In the genomic region with DNA sequence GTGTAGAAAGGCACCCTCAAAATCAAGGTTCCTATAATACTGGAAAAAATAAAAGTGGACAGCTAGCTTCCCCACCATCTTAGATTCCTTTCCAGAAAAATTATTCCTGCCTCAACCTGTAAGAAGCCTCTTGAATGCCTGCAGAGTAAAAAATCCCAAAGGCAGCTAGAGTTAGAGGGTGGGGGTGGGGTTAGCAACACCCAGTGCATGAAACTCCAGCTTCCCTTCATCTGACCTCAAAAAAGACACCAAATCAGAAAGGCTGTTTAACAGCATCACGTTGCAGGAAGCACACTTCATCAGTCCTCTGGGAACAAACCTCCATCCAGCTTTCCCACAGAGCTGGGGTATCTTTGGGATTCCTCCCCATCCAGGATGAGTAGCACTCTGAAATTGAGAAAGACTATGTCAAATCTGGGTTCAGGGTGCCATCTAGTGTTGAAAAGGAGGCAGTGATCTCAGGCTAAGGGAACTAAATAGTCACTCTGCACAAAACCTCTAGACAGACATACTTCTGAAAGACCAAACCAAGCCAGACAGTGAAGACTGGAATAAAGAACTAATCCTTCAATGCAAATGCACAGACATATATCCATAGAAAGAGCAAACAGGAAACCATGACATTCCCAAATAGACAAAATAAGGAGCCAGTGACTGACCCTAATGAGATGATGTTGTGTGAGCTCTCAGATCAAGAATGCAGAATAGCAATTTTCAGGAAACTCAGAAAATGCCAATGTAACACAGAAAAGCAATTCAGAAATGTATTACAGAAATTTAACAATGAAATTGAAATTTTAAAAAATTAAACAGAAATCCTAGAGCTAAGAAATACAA, we compare ENCODE assay signal across 8 cellular contexts.
A peak's percentile ranks its signal among the peaks of the same experiment; 100 is the strongest.
DNase-seq lines count a peak whose midpoint lies in the region; ATAC-seq and FAIRE-seq lines count a peak whose summit lies in the region.

No MANE protein-coding gene starts in this region.

- no peaks in the 10 kb centered on the region for H3K79me1 ChIP-seq in mesendoderm (ENCODE audit: low read length)

- peaks cover 0 to 5% (median 2%) of the 10 kb centered on the region in 4 donors for H3K4me1 Mint-ChIP-seq in CD4-positive, alpha-beta memory T cell

- H3K27me3 Mint-ChIP-seq in CD4-positive, alpha-beta memory T cell = no peaks in the 10 kb centered on the region

- no peak overlapping the region for H3K18ac ChIP-seq in mesendoderm (ENCODE audit: low read length)

- peak; percentile 26 for FAIRE-seq in RCC 7860 (lab: Jason Lieb, UNC)

- intact Hi-C loops in CD4-positive, alpha-beta memory T cell (cut with micrococcal nuclease) = no loop called here

- H3K9ac ChIP-seq in mesendoderm (ENCODE audit: low read length) = no peak overlapping the region

- H2AK5ac ChIP-seq in mesendoderm (ENCODE audit: low read length) = no peak overlapping the region

- peak in 4 of 5 donors; percentile 14 to 37 (median 26) for DNase-seq in CD4-positive, alpha-beta memory T cell
- peak; percentile 21 for DNase-seq in RCC 7860 (ENCODE audit: low spot score)
- DNase-seq in dedifferentiated amniotic fluid mesenchymal stem cell (ENCODE audit: extremely low spot score) = peak; percentile 51
- peak; percentile 66 for DNase-seq in mesendoderm
- no peak for DNase-seq in occipital lobe (lab: John Stamatoyannopoulos, UW)
- no peak for DNase-seq in NCI-H187 treated with DMSO at 0.1 percent for 48 hours (lab: John Stamatoyannopoulos, UW)

- no peak overlapping the region for H3K4me2 ChIP-seq in mesendoderm (ENCODE audit: low read length)

- no peak overlapping the region for H3K27ac ChIP-seq in CD4-positive, alpha-beta memory T cell (ENCODE audit: low read depth, low read length)
- no peak overlapping the region for H3K27ac ChIP-seq in mesendoderm (ENCODE audit: low read depth, low read length)

- no peak overlapping the region for H3K23ac ChIP-seq in mesendoderm (ENCODE audit: low read length)

- no peak overlapping the region for H4K8ac ChIP-seq in mesendoderm (ENCODE audit: low read depth, low read length)

- CTCF ChIA-PET in CD4-positive, alpha-beta memory T cell (lab: Charles Lee; ENCODE audit: partially characterized antibody) = interaction anchor here (1.2 to 1.9 kb wide), 2 partner anchors 10 to 437 kb away, joined by 4 to 11 read pairs; no protein-coding TSS in a partner anchor

- no peak overlapping the region for H2BK120ac ChIP-seq in mesendoderm (ENCODE audit: low read depth, low read length)

- H2BK15ac ChIP-seq in mesendoderm (replicated peaks; ENCODE audit: low read depth) = no peak overlapping the region

- no peaks in the 10 kb centered on the region for H3K79me2 ChIP-seq in mesendoderm (ENCODE audit: control insufficient read depth, insufficient read depth, low read length)

- H3K9me3 Mint-ChIP-seq in CD4-positive, alpha-beta memory T cell = peaks cover 0 to 9% (median 4%) of the 10 kb centered on the region in 8 donors

- ATAC-seq in GM18511 (IDR thresholded peaks at IDR 0.05; ENCODE audit: unreplicated experiment) (peak; percentile 84), HG03354 (IDR thresholded peaks at IDR 0.05; ENCODE audit: poor library complexity, severe bottlenecking, unreplicated experiment) (peak; percentile 88)

- WGBS in mesendoderm (ENCODE audit: extremely low coverage, insufficient coverage, low lambda C conversion rate) = no CpG with 5 or more reads among the region's 1 CpG

- POLR2A ChIA-PET in CD4-positive, alpha-beta memory T cell (lab: Charles Lee; ENCODE audit: partially characterized antibody) = no interaction called here

- H2BK5ac ChIP-seq in mesendoderm (ENCODE audit: low read length) = no peak overlapping the region

- no peak overlapping the region for H3K4me3 ChIP-seq in CD4-positive, alpha-beta memory T cell (ENCODE audit: low read length in 2 of 2)
- H3K4me3 ChIP-seq in mesendoderm (ENCODE audit: low read length) = no peak overlapping the region

- no peaks in the 10 kb centered on the region for H3K4me1 ChIP-seq in CD4-positive, alpha-beta memory T cell (ENCODE audit: insufficient read depth, low read length)
- H3K4me1 ChIP-seq in mesendoderm (ENCODE audit: control insufficient read depth, low read depth, low read length) = no peaks in the 10 kb centered on the region

- no peaks in the 10 kb centered on the region for H3K9me3 ChIP-seq in CD4-positive, alpha-beta memory T cell (ENCODE audit: control insufficient read depth in 1 of 2, low read length in 2 of 2)

- H3K56ac ChIP-seq in mesendoderm (ENCODE audit: low read length) = no peak overlapping the region

- H3K27me3 ChIP-seq in CD4-positive, alpha-beta memory T cell (ENCODE audit: insufficient read depth, low read length) = no peaks in the 10 kb centered on the region
- no peaks in the 10 kb centered on the region for H3K27me3 ChIP-seq in mesendoderm (ENCODE audit: insufficient read depth, low read length, poor library complexity)

- no peaks in the 10 kb centered on the region for H3K36me3 ChIP-seq in CD4-positive, alpha-beta memory T cell (ENCODE audit: insufficient read depth, low read length)
- no peaks in the 10 kb centered on the region for H3K36me3 ChIP-seq in mesendoderm (ENCODE audit: control insufficient read depth, insufficient read depth, low read length)

- H3K4ac ChIP-seq in mesendoderm (ENCODE audit: low read depth, low read length) = no peak overlapping the region

- H3K27ac Mint-ChIP-seq in CD4-positive, alpha-beta memory T cell = peak overlapping the region in 2 of 7 donors; percentile 23 to 49

- H3K36me3 Mint-ChIP-seq in CD4-positive, alpha-beta memory T cell = peaks cover 19 to 28% of the 10 kb centered on the region in 2 donors

- H3K4me3 Mint-ChIP-seq in CD4-positive, alpha-beta memory T cell = no peak overlapping the region

- H4K5ac ChIP-seq in mesendoderm (ENCODE audit: low read length) = no peak overlapping the region

Comparison
In these comparisons a context has a peak if more than half of its experiments do, and no peak if none do; other contexts are left out.
1. DNase-seq: peak in CD4-positive, alpha-beta memory T cell (4 of 5), RCC 7860 (single experiment), dedifferentiated amniotic fluid mesenchymal stem cell (single experiment) and mesendoderm (single experiment); none in occipital lobe (single experiment) and NCI-H187 treated with DMSO at 0.1 percent for 48 hours (single experiment).